ENCODE assay signal across 28 cellular contexts in the genomic region with DNA sequence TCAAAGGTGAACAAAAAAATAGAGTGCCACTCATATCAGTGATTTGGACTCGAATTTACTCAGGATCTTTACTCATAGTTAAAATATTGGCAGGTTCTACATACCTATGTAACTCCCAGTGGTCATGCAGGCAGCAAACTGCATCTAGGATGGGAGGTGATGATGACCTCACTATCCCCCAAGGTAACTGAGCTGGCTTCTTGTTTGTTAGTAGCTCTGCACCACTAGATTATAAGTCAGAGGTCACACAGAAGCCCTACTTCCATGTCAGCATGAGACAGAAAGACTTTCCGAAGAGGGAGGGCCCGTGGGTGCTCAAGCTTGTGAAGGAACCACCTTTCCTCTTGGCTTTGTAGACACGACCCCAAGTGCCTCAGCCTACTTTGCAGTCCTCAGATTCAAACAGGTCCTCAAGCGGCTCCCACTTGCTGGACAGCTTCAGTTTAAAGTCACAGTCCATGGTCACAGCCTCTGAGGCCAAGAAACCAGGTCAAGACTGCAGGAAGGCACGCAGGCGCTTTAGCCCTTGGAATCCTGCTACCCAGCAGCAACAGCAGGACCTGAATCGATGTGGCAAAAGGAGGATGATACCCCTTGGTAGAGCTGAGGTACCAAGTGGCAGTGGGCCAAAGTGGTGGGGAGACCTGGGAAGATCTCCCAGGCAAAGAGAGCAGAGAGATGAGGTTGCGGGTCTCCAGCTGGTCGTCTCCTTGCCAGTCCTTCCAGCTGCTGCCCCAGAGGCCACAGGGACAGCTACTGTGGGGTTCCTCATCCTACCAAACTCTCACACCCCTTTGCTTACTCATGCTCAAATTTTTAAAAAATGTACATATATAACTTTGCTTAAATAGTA. TPM values are rescaled to one million over a fixed set of nuclear protein-coding genes. Genes with fewer than 3 reads are reported as not detected.
"Had no signal": no experiment of that assay in that cellular context is flagged by ENCODE, and none has a peak within 500 bp of the region (broad histone marks: within the 10 kb centered on the region; RNA-seq: fewer than 3 reads in every experiment).

No MANE protein-coding gene starts in this region.

- ATAC-seq: activated CD8-positive, alpha-beta memory T cell treated with anti-CD3 and anti-CD28 coated beads, Interleukin-2, amount 10 ng/mL, durations not matched to agents 7 days and 5 days; activated CD8-positive, alpha-beta T cell treated with anti-CD3 and anti-CD28 coated beads, Interleukin-2, amount 10 ng/mL, durations not matched to agents 7 days and 5 days; activated T-cell treated with anti-CD3 and anti-CD28 coated beads, Interleukin-2, amount 50 U/mL, for 4 hours; WTC11 had no signal

- H3K4me1 ChIP-seq: breast epithelium had no signal

- H3K27me3 ChIP-seq: MG63 had no signal

- H3K4me3 ChIP-seq: breast epithelium, MG63 had no signal

- H3K36me3 ChIP-seq: breast epithelium, MG63 had no signal

- DNase-seq: activated CD4-positive, alpha-beta T cell treated with anti-CD3 and anti-CD28 coated beads for 48 hours; activated CD4-positive, alpha-beta T cell treated with anti-CD3 and anti-CD28 coated beads, Interleukin-2, amount 50 U/mL, for 4 hours; activated CD4-positive, CD25-positive, alpha-beta regulatory T cell treated with anti-CD3 and anti-CD28 coated beads, Interleukin-2, amount 50 U/mL, for 72 hours; activated CD8-positive, alpha-beta T cell treated with anti-CD3 and anti-CD28 coated beads, Interleukin-2, amount 10 ng/mL, durations not matched to agents 7 days and 5 days; activated effector memory CD4-positive, alpha-beta T cell treated with anti-CD3 and anti-CD28 coated beads, Interleukin-2, amount 50 U/mL, for 16 hours; activated naive CD4-positive, alpha-beta T cell treated with anti-CD3 and anti-CD28 coated beads, Interleukin-2, amount 10 ng/mL, durations not matched to agents 7 days and 5 days; activated naive CD8-positive, alpha-beta T cell treated with anti-CD3 and anti-CD28 coated beads for 36 hours; activated T-cell treated with anti-CD3 and anti-CD28 coated beads, Interleukin-2, amount 50 U/mL, for 4 hours; anterior cingulate cortex; central memory CD4-positive, alpha-beta T cell; MG63; MV-4-11; NCI-H1092 treated with DMSO at 0.1 percent for 48 hours; NCI-H1417 treated with DMSO at 0.1 percent for 48 hours; NCI-H1694; NCI-H2029; NCI-H2107; NCI-H2171 treated with DMSO at 0.1 percent for 48 hours; NCI-H226; NCI-H526; NCI-H774; SHP77 treated with DMSO at 0.1 percent for 48 hours had no signal

- H3K27ac ChIP-seq: breast epithelium had no signal

RNA-seq across cellular contexts. Expression of a gene that starts 4.3 kb away (rescaled TPM):
- total RNA-seq: activated CD8-positive, alpha-beta memory T cell treated with anti-CD3 and anti-CD28 coated beads, Interleukin-2, amount 10 ng/mL, durations not matched to agents 7 days and 5 days; activated CD8-positive, alpha-beta T cell treated with anti-CD3 and anti-CD28 coated beads, Interleukin-2, amount 10 ng/mL, durations not matched to agents 7 days and 5 days; activated naive CD8-positive, alpha-beta T cell treated with anti-CD3 and anti-CD28 coated beads for 36 hours; activated T-cell treated with anti-CD3 and anti-CD28 coated beads, Interleukin-2, amount 50 U/mL, for 4 hours; chondrocyte; NCI-H460; SK-MEL-5; WTC11 had no signal
